Comparison of ENCODE assay signal across 8 cellular contexts in the genomic region with DNA sequence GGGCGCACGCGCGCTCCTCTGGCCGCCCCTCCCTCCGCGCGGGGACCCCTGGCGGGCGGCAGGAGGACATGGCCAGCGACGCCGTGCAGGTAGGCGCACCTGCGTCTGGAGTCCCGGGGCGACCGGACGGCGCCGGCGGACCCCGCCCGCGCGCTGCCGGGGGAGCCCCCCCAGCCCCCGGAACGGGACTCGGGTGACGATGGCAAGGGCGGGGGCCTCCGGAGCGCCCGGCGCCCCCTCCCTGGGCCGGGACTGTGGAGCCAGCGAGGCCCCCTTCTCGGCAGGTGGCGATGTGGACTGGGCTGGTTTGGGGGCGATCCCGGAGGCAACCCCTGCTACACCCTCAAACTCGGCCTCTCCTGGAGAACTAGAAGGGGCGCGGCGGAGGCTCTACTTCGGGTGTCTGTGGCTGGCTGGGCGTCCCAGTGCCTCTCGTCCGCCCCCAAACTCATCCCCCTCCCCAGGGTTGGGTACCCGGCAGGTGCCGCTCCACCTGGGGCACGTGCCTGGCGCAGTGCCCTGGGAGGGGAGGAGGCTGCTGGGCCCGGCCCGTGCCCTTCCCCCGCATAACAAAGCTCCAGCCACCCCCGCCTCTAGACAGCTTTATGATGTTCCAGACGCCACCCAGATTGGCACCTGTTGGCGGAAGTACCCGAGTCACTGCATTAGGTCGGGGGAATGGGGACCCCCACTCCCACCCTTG. TPM values are rescaled to one million over a fixed set of nuclear protein-coding genes. Genes with fewer than 3 reads are reported as not detected.
DNase-seq lines count a peak whose midpoint lies in the region; ATAC-seq and TF ChIP-seq lines count a peak whose summit lies in the region.

No MANE protein-coding gene starts in this region.

- no peak overlapping the region for H3K27ac Mint-ChIP-seq in type B pancreatic cell

- peaks cover 9% of the 10 kb centered on the region for H3K27me3 Mint-ChIP-seq in type B pancreatic cell

- peaks cover 11% of the 10 kb centered on the region for H3K4me1 Mint-ChIP-seq in type B pancreatic cell (ENCODE audit: unreplicated experiment)

- H3K4me3 Mint-ChIP-seq in type B pancreatic cell = peak overlapping the region; percentile 87

- H3K36me3 ChIP-seq in effector memory CD4-positive, alpha-beta T cell (ENCODE audit: control insufficient read depth, insufficient read depth, low read length) = peaks cover 3% of the 10 kb centered on the region
- no peaks in the 10 kb centered on the region for H3K36me3 ChIP-seq in mucosa of stomach (ENCODE audit: control insufficient read depth, insufficient read depth, low read length)

- H3K9ac ChIP-seq in mucosa of stomach (ENCODE audit: low read length) = peak overlapping the region; percentile 80

- no peaks in the 10 kb centered on the region for H3K9me3 ChIP-seq in effector memory CD4-positive, alpha-beta T cell (ENCODE audit: control insufficient read depth, low read length)
- H3K9me3 ChIP-seq in mucosa of stomach (ENCODE audit: control insufficient read depth, low read length) = no peaks in the 10 kb centered on the region

- ATAC-seq in GM18909 (IDR thresholded peaks at IDR 0.05; ENCODE audit: poor library complexity, unreplicated experiment) (peak; percentile 38), GM19328 (IDR thresholded peaks at IDR 0.05; ENCODE audit: unreplicated experiment) (no peak)

- DNase-seq in NCI-H1092 treated with DMSO at 0.1 percent for 48 hours (lab: John Stamatoyannopoulos, UW) (peak; percentile 53), type B pancreatic cell (ENCODE audit: extremely low spot score, unreplicated experiment) (no peak), AG08396 (ENCODE audit: low spot score) (no peak)
- peak; percentile 49 for DNase-seq in activated CD4-positive, alpha-beta T cell treated with anti-CD3 and anti-CD28 coated beads for 48 hours
- DNase-seq in effector memory CD4-positive, alpha-beta T cell = peak in 2 of 3 donors; percentile 27 to 39

- H3K27ac ChIP-seq in effector memory CD4-positive, alpha-beta T cell (ENCODE audit: insufficient read depth, low read length, poor library complexity, severe bottlenecking) = peak overlapping the region; percentile 73

- no peaks in the 10 kb centered on the region for H3K9me3 Mint-ChIP-seq in type B pancreatic cell

- H3K4me3 ChIP-seq in effector memory CD4-positive, alpha-beta T cell (ENCODE audit: insufficient read depth, low read depth, low read length, poor library complexity, severe bottlenecking) = peak overlapping the region; percentile 65
- H3K4me3 ChIP-seq in mucosa of stomach (ENCODE audit: low read length) = peak overlapping the region; percentile 40

- H3K4me1 ChIP-seq in effector memory CD4-positive, alpha-beta T cell (ENCODE audit: control insufficient read depth, insufficient read depth, low read length, poor library complexity, severe bottlenecking) = peaks cover 9% of the 10 kb centered on the region
- H3K4me1 ChIP-seq in mucosa of stomach (ENCODE audit: control insufficient read depth, insufficient read depth, low read length) = peaks cover 27% of the 10 kb centered on the region

- H3K36me3 Mint-ChIP-seq in type B pancreatic cell = no peaks in the 10 kb centered on the region

- peak; percentile 45 for TF ChIP-seq CTCF in type B pancreatic cell (conservative IDR thresholded peaks at IDR 0.05)

- no peaks in the 10 kb centered on the region for H3K27me3 ChIP-seq in effector memory CD4-positive, alpha-beta T cell (replicated peaks; ENCODE audit: control insufficient read depth, insufficient read depth, low read length, poor library complexity, severe bottlenecking)
- no peaks in the 10 kb centered on the region for H3K27me3 ChIP-seq in mucosa of stomach (ENCODE audit: control insufficient read depth, insufficient read depth, low read length)

RNA-seq across cellular contexts. Expression of a gene that starts 0.5 kb away (rescaled TPM):
- total RNA-seq in type B pancreatic cell (ENCODE audit: low replicate concordance) = 63.1 and 85.3 TPM in 2 replicates

RNA-seq across cellular contexts. Expression of a gene that starts 14.5 kb away (rescaled TPM):
- total RNA-seq in type B pancreatic cell (ENCODE audit: low replicate concordance) = 71.9 and 84.3 TPM in 2 replicates

RNA-seq across cellular contexts. Expression of a gene that starts 41.5 kb away (rescaled TPM):
- 0.56 and 1.0 TPM in 2 replicates for total RNA-seq in type B pancreatic cell (ENCODE audit: low replicate concordance)

RNA-seq across cellular contexts. Expression of a gene that starts 52.4 kb away (rescaled TPM):
- total RNA-seq in type B pancreatic cell (ENCODE audit: low replicate concordance) = 4.9 and 14.3 TPM in 2 replicates

Comparison
In these comparisons a context has a peak if more than half of its experiments do, and no peak if none do; other contexts are left out.
1. DNase-seq: peak in NCI-H1092 treated with DMSO at 0.1 percent for 48 hours (single experiment), activated CD4-positive, alpha-beta T cell treated with anti-CD3 and anti-CD28 coated beads for 48 hours (single experiment) and effector memory CD4-positive, alpha-beta T cell (2 of 3); none in type B pancreatic cell (single experiment) and AG08396 (single experiment).